In the genomic region with DNA sequence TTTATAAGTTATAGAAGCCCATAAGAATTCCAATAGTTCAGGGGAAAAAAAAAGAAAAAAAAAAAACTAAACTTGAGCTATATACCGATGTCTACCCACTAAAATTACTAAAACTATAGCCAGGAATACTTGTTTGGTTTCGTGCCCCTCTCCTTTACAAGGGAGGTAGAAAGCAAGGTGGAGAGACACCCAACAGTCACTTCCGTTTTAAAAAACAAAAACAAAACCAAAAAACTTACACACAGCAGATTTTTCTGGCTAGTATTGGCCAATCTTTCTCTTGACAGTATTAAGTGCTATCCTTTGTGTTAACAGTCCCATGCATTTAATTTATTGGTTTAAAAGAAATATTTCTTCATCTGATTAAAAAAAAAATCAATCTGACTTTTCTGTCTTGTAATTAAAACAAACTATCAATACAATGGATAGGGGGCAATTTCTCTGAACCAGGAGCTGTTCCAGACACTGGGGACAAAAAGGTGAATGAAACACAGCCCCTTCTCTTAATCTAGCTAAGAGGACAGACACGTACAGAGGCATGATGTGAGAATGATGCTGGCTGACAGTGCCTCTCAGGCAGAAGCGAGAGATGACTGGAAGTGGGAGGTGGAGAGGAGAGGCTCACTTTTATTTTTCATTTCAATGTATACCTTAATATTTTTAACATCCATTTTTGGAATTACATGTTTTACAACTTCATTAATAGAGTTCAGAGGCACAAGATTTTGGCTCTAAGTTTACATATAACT, we compare ENCODE assay signal across 1 cellular context.
TF ChIP-seq lines count a peak whose summit lies in the region.

No MANE protein-coding gene starts in this region.

TF ChIP-seq in HepG2, 621 proteins besides CTCF, POLR2A, EP300 and RAD21 (continued from another document):
- TF ChIP-seq NCOR1 (IDR thresholded peaks at IDR 0.05; ENCODE audit: borderline replicate concordance, low read length) (no peak), GABPB1 (CRISPR knock-in tag; IDR thresholded peaks at IDR 0.05) (no peak), ZNF747 (CRISPR knock-in tag; IDR thresholded peaks at IDR 0.05; ENCODE audit: borderline replicate concordance) (no peak), CAMTA2 (CRISPR knock-in tag; IDR thresholded peaks at IDR 0.05; ENCODE audit: borderline replicate concordance) (no peak), ZNF382 (CRISPR knock-in tag; IDR thresholded peaks at IDR 0.05; ENCODE audit: borderline replicate concordance) (no peak)
